26 cellular contexts compared by ENCODE assay signal in the genomic region with DNA sequence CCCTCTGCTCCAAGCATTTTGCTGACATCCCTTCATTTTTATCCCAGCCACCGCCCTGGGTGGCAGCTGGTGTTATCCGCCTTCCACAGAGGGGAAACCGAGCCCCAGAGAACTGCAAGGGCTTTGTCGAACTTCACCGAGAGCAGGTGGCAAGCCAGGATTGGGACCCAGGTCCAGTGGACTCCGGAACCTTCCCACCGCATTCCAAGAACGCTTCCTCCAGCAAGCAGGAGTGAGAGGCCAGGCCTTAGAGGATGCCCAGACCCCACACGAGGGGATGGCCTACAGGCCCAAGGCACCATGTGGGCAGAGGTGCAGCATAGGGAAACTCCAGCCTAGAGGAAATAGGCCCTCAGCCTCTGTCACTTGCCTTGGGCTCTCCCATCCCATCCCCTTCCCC.
"Had no signal": no experiment of that assay in that cellular context is flagged by ENCODE, and none has a peak within 500 bp of the region (broad histone marks: within the 10 kb centered on the region; RNA-seq: fewer than 3 reads in every experiment).

No MANE protein-coding gene starts in this region.

- H3K9me3 ChIP-seq: breast epithelium, Peyer's patch had no signal

- DNase-seq: activated CD4-positive, alpha-beta memory T cell treated with anti-CD3 and anti-CD28 coated beads, Interleukin-2, amount 10 ng/mL, durations not matched to agents 7 days and 5 days; activated CD4-positive, alpha-beta T cell treated with anti-CD3 and anti-CD28 coated beads for 36 hours; activated CD4-positive, alpha-beta T cell treated with anti-CD3 and anti-CD28 coated beads, Interleukin-2, amount 50 U/mL, for 1 hour; activated CD4-positive, CD25-positive, alpha-beta regulatory T cell; activated gamma-delta T cell treated with Interleukin-2 at 50 U/mL for 16 hours; activated naive CD4-positive, alpha-beta T cell treated with anti-CD3 and anti-CD28 coated beads, Interleukin-2, amount 10 ng/mL, durations not matched to agents 7 days and 5 days; activated naive CD8-positive, alpha-beta T cell treated with anti-CD3 and anti-CD28 coated beads for 36 hours; activated T-cell treated with anti-CD3 and anti-CD28 coated beads for 4 hours; activated T-cell treated with anti-CD3 and anti-CD28 coated beads, Interleukin-2, amount 50 U/mL, for 72 hours; central memory CD4-positive, alpha-beta T cell; MM.1S; NCI-H1105 treated with DMSO at 0.1 percent for 48 hours; NCI-H1436 treated with DMSO at 0.1 percent for 48 hours; NCI-H187; NCI-H2081; NCI-H510A treated with DMSO at 0.1 percent for 48 hours; NCI-H69; NK-92 treated with Interleukin-12 subunit alpha and Interleukin-12 subunit beta, amount 100 ng/mL, for 24 hours; Peyer's patch; SHP77 treated with DMSO at 0.1 percent for 48 hours; T-cell; T-helper 2 cell; T1000 had no signal

- H3K27me3 ChIP-seq: breast epithelium, Peyer's patch had no signal

- H3K4me3 ChIP-seq: breast epithelium, Peyer's patch, SK-N-MC had no signal

- FAIRE-seq: TTC549 had no signal

- H3K36me3 ChIP-seq: breast epithelium, Peyer's patch had no signal

- H3K27ac ChIP-seq: breast epithelium, Peyer's patch, SK-N-MC had no signal

- ATAC-seq: activated CD4-positive, alpha-beta T cell treated with anti-CD3 and anti-CD28 coated beads for 36 hours; activated T-cell treated with anti-CD3 and anti-CD28 coated beads, Interleukin-2, amount 50 U/mL, for 72 hours; T-cell had no signal

- H3K4me1 ChIP-seq: breast epithelium, Peyer's patch had no signal
